In genomic region chr6:86765211-86765610, GRCh38 we compare ENCODE assay signal across 9 cellular contexts.
"Had no signal": no experiment of that assay in that cellular context is flagged by ENCODE, and none has a peak within 500 bp of the region (broad histone marks: within the 10 kb centered on the region; RNA-seq: fewer than 3 reads in every experiment).

No MANE protein-coding gene starts in this region.

- H3K36me3 ChIP-seq: HAP-1 had no signal

- H3K4me1 ChIP-seq: HAP-1 had no signal

- H3K4me2 ChIP-seq: GM23338 had no signal

- DNase-seq: GM23248, GOT3, H7, H9, HCEC 1CT, HFFc6 had no signal

- H3K9ac ChIP-seq: GM23248 had no signal

- H3K27ac ChIP-seq: GM23248 had no signal

- H3K4me3 ChIP-seq: GM23248, GM23338, HAP-1 had no signal

- ATAC-seq: GM23338, HCT116 had no signal

- H3K9me3 ChIP-seq: HAP-1 had no signal

- H2AFZ ChIP-seq: GM23248, GM23338 had no signal
